Comparison of ENCODE assay signal across 8 cellular contexts in the genomic region with DNA sequence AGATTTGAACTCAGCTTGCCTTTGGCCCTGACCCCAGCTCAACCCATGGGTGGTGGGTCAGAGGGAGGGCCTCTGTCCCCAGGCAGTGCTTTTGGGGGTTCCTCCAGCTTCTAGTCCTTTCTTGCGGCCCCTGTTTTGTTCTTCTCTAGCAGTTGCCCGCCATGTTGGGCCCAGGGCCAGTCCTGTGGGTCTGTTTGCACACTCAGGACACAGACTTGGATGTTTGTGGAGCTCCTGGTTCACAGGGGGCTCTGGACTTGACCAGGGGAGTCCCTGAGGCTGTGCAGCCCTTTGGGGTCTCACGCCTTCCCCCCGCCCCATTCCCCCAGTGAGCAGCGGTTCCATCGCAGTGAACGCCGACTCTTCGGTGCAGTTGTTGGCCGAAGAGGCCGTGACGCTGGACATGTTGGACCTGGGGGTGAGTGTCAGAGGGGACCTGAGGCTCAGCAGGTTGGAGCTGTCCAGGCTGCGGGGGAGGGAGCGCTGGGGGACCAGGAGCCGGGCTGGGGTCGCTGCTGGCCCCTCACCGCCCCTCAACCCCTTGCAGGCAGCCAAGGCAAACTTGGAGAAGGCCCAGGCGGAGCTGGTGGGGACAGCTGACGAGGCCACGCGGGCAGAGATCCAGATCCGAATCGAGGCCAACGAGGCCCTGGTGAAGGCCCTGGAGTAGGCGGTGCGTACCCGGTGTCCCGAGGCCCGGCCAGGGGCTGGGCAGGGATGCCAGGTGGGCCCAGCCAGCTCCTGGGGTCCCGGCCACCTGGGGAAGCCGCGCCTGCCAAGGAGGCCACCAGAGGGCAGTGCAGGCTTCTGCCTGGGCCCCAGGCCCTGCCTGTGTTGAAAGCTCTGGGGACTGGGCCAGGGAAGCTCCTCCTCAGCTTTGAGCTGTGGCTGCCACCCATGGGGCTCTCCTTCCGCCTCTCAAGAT. TPM values are rescaled to one million over a fixed set of nuclear protein-coding genes. Genes with fewer than 3 reads are reported as not detected.
A peak's percentile ranks its signal among the peaks of the same experiment; 100 is the strongest.
DNase-seq lines count a peak whose midpoint lies in the region; ATAC-seq, FAIRE-seq and TF ChIP-seq lines count a peak whose summit lies in the region.

No MANE protein-coding gene starts in this region.

- TF ChIP-seq CTCF in A549 (IDR thresholded peaks at IDR 0.05) (peak; percentile 80), GM13976 (IDR thresholded peaks at IDR 0.05; ENCODE audit: borderline replicate concordance, control extremely low read depth, extremely low read depth, insufficient read depth, missing control alignments) (peak; percentile 93), dorsolateral prefrontal cortex (IDR thresholded peaks at IDR 0.05 in 54 of 56, conservative IDR thresholded peaks at IDR 0.05 in 2 of 56; ENCODE audit: low read depth in 1 of 56, partially characterized antibody in 56 of 56) (peak; percentile 74 to 98 (median 95))

- no peaks in the 10 kb centered on the region for H3K9me3 ChIP-seq in A549

- H3K4me2 ChIP-seq in A549, result peak overlapping the region; percentile 86

- TF ChIP-seq RAD21 in A549 (conservative IDR thresholded peaks at IDR 0.05 in 1 of 2, IDR thresholded peaks at IDR 0.05 in 1 of 2), result peak; percentile 73 to 87

- WGBS in A549 (ENCODE audit: missing lambda C conversion rate), result 60% methylated on average over 19 of the region's 33 CpGs

- intact Hi-C loops in dorsolateral prefrontal cortex (cut with DNase I), result loop anchor here (1.0 kb wide), 1 partner anchor 23 kb away; no protein-coding TSS in a partner anchor

- peaks cover 61% of the 10 kb centered on the region for H3K4me1 ChIP-seq in A549

- in situ Hi-C loops in GM13976 (cut with MboI; ENCODE audit: low sequenced_read_pairs, unreplicated experiment), result no loop called here

- peak overlapping the region; percentile 76 to 91 for H3K27ac ChIP-seq in A549
- H3K27ac ChIP-seq in dorsolateral prefrontal cortex, result peak overlapping the region; percentile 25 to 100 (median 91)

- POLR2A ChIA-PET in A549 (lab: Yijun Ruan, JAX), result interaction anchor here (0.6 to 4.5 kb wide), 7 partner anchors 9 to 611 kb away, joined by 3 to 98 read pairs (median 9); a partner anchor contains a TSS

- ATAC-seq in A549 (peak; percentile 33 to 70), HG03571 (IDR thresholded peaks at IDR 0.05; ENCODE audit: unreplicated experiment) (no peak)

- CTCF ChIA-PET in A549 (lab: Yijun Ruan, JAX), result interaction anchor here (0.6 to 7.5 kb wide), 24 partner anchors 12 to 460 kb away, joined by 3 to 500 read pairs (median 5); a partner anchor contains a TSS

- DNase-seq in A549 (ENCODE audit: low read depth in 1 of 2, low spot score in 1 of 2), result peak; percentile 79 to 84
- DNase-seq in GM13976 (ENCODE audit: low spot score), result peak; percentile 89
- DNase-seq in NCI-H226, result peak; percentile 74
- DNase-seq in activated CD4-positive, alpha-beta T cell treated with anti-CD3 and anti-CD28 coated beads, Interleukin-2, amount 50 U/mL, for 4 hours, result peak; percentile 81 to 83
- peak; percentile 72 to 89 (median 85) for DNase-seq in dorsolateral prefrontal cortex
- DNase-seq in lung microvascular endothelial cell (ENCODE audit: low read depth in 2 of 2), result peak; percentile 83 to 86
- DNase-seq in stimulated activated CD4-positive, alpha-beta T cell treated with anti-CD3 and anti-CD28 coated beads, TNF-alpha, amount 100 ng/mL, for 48 hours (ENCODE audit: low read depth in 3 of 3), result peak; percentile 66 to 90 (median 75)

- FAIRE-seq in A549 (lab: Jason Lieb, UNC), result no peak

- TF ChIP-seq EP300 in A549 (IDR thresholded peaks at IDR 0.05), result no peak

- H3K4me3 ChIP-seq in A549 (peak overlapping the region; percentile 31; the same call in 2 of the 3 replicates), dorsolateral prefrontal cortex (peak overlapping the region in 43 of 59 donors; percentile 0 to 98 (median 34))

- H3K27me3 ChIP-seq in dorsolateral prefrontal cortex, result no peaks in the 10 kb centered on the region

- no peak for TF ChIP-seq POLR2A in A549 (IDR thresholded peaks at IDR 0.05; ENCODE audit: low read length)

TF ChIP-seq in A549, 52 proteins besides CTCF, POLR2A, EP300 and RAD21:
- no peak for TF ChIP-seq FOXS1 (CRISPR knock-in tag; IDR thresholded peaks at IDR 0.05)
- TF ChIP-seq CEBPB (IDR thresholded peaks at IDR 0.05), result 0 out of 4 replicates have a peak, but pooled peaks of 1 of the 2 experiments have one; percentile 12
- TF ChIP-seq SMC3 (IDR thresholded peaks at IDR 0.05), result peak; percentile 68
- 0 out of 5 replicates have a peak, but pooled peaks of 1 of the 2 experiments have one; percentile 5 for TF ChIP-seq JUN (IDR thresholded peaks at IDR 0.05)
TF ChIP-seq in A549: peak in this region for 3.

RNA-seq across cellular contexts. Expression of a gene that starts 2.5 kb away (rescaled TPM):
- 18.5 and 28.7 TPM in 2 replicates for polyA plus RNA-seq in A549 (2011; rRNA removed)
- polyA plus RNA-seq in A549 (2012; cell fraction: cytosol; rRNA removed), result 158 and 210 TPM in 2 replicates
- 114 and 225 TPM in 2 replicates for polyA plus RNA-seq in A549 (2012; cell fraction: nucleus; rRNA removed)
- polyA plus RNA-seq in A549 (2017; fragmentation: RNase III; extraction: RNeasy Plus Mini Kit Qiagen cat#74134 plus additional on column Dnase treatment), result 96.9 to 101 TPM (median 99.7 TPM) in 3 replicates
- polyA minus RNA-seq in A549 (2011; rRNA and poly(A)+ RNA removed), result 12.4 and 18.2 TPM in 2 replicates
- total RNA-seq in dorsolateral prefrontal cortex, result 100 to 1,000 TPM; 170 to 316 (median 242) TPM
- 15.7 and 16.3 TPM in 2 replicates for total RNA-seq in lung microvascular endothelial cell

RNA-seq across cellular contexts. Expression of a gene that starts 4.4 kb away (rescaled TPM):
- polyA plus RNA-seq in A549 (2011; rRNA removed), result 9.1 and 11.8 TPM in 2 replicates
- 17.7 and 27.8 TPM in 2 replicates for polyA plus RNA-seq in A549 (2012; cell fraction: cytosol; rRNA removed)
- polyA plus RNA-seq in A549 (2012; cell fraction: nucleus; rRNA removed), result 45.7 and 73.9 TPM in 2 replicates
- polyA plus RNA-seq in A549 (2017; fragmentation: RNase III; extraction: RNeasy Plus Mini Kit Qiagen cat#74134 plus additional on column Dnase treatment), result 27.7 to 33.4 TPM (median 31.4 TPM) in 3 replicates
- 23.7 and 25.2 TPM in 2 replicates for polyA minus RNA-seq in A549 (2011; rRNA and poly(A)+ RNA removed)
- 100 to 1,000 TPM in 4 of 120 experiments, 10 to 100 TPM in 116; 19.9 to 116 (median 36.5) TPM for total RNA-seq in dorsolateral prefrontal cortex
- total RNA-seq in lung microvascular endothelial cell, result 3.2 and 5.4 TPM in 2 replicates

RNA-seq across cellular contexts. Expression of a gene that starts 6.2 kb away (rescaled TPM):
- 0.19 and 0.30 TPM in 2 replicates for polyA plus RNA-seq in A549 (2011; rRNA removed)
- polyA plus RNA-seq in A549 (2012; cell fraction: cytosol; rRNA removed), result 1.3 and 2.3 TPM in 2 replicates
- 4.5 and 8.2 TPM in 2 replicates for polyA plus RNA-seq in A549 (2012; cell fraction: nucleus; rRNA removed)
- 1.7 to 2.0 TPM (median 1.9 TPM) in 3 replicates for polyA plus RNA-seq in A549 (2017; fragmentation: RNase III; extraction: RNeasy Plus Mini Kit Qiagen cat#74134 plus additional on column Dnase treatment)
- 0.21 and 0.24 TPM in 2 replicates for polyA minus RNA-seq in A549 (2011; rRNA and poly(A)+ RNA removed)
- 10 to 100 TPM in 119 of 120 experiments, 1 to 10 TPM in 1; 9.5 to 47.7 (median 25.8) TPM for total RNA-seq in dorsolateral prefrontal cortex
- total RNA-seq in lung microvascular endothelial cell, result 0.65 and 1.2 TPM in 2 replicates

RNA-seq across cellular contexts. Expression of a gene that starts 25.1 kb away (rescaled TPM):
- 92.4 and 151 TPM in 2 replicates for polyA plus RNA-seq in A549 (2011; rRNA removed)
- 111 and 147 TPM in 2 replicates for polyA plus RNA-seq in A549 (2012; cell fraction: cytosol; rRNA removed)
- polyA plus RNA-seq in A549 (2012; cell fraction: nucleus; rRNA removed), result 246 and 410 TPM in 2 replicates
- polyA plus RNA-seq in A549 (2017; fragmentation: RNase III; extraction: RNeasy Plus Mini Kit Qiagen cat#74134 plus additional on column Dnase treatment), result 178 to 201 TPM (median 189 TPM) in 3 replicates
- 38.3 and 44.0 TPM in 2 replicates for polyA minus RNA-seq in A549 (2011; rRNA and poly(A)+ RNA removed)
- total RNA-seq in dorsolateral prefrontal cortex, result 100 to 1,000 TPM; 215 to 736 (median 434) TPM
- total RNA-seq in lung microvascular endothelial cell, result 95.4 and 115 TPM in 2 replicates

RNA-seq across cellular contexts. Expression of a gene that starts 31.3 kb away (rescaled TPM):
- 22.7 and 24.8 TPM in 2 replicates for polyA plus RNA-seq in A549 (2011; rRNA removed)
- polyA plus RNA-seq in A549 (2012; cell fraction: cytosol; rRNA removed), result 96.5 and 113 TPM in 2 replicates
- polyA plus RNA-seq in A549 (2012; cell fraction: nucleus; rRNA removed), result 61.6 and 78.1 TPM in 2 replicates
- polyA plus RNA-seq in A549 (2017; fragmentation: RNase III; extraction: RNeasy Plus Mini Kit Qiagen cat#74134 plus additional on column Dnase treatment), result 35.6 to 37.6 TPM (median 37.1 TPM) in 3 replicates
- 5.3 and 6.7 TPM in 2 replicates for polyA minus RNA-seq in A549 (2011; rRNA and poly(A)+ RNA removed)
- total RNA-seq in dorsolateral prefrontal cortex, result 10 to 100 TPM; 16.2 to 44.5 (median 25.3) TPM
- total RNA-seq in lung microvascular endothelial cell, result 16.9 and 17.0 TPM in 2 replicates
